14 cellular contexts compared by ENCODE assay signal in genomic region chr15:48440084-48440483, GRCh38.
DNase-seq lines count a peak whose midpoint lies in the region; ATAC-seq lines count a peak whose summit lies in the region.
"Had no signal": no experiment of that assay in that cellular context is flagged by ENCODE, and none has a peak within 500 bp of the region (broad histone marks: within the 10 kb centered on the region; RNA-seq: fewer than 3 reads in every experiment).

No MANE protein-coding gene starts in this region.

- peak; percentile 72 to 84 for ATAC-seq in right cardiac atrium
- ATAC-seq in activated CD8-positive, alpha-beta T cell treated with anti-CD3 and anti-CD28 coated beads, Interleukin-2, amount 10 ng/mL, durations not matched to agents 7 days and 5 days, result no peak
- ATAC-seq: activated CD8-positive, alpha-beta T cell treated with anti-CD3 and anti-CD28 coated beads for 36 hours; activated naive CD8-positive, alpha-beta T cell treated with anti-CD3 and anti-CD28 coated beads, Interleukin-2, amount 50 U/mL, for 24 hours; CD8-positive, alpha-beta T cell; K562 had no signal

- no peak overlapping the region for H3K27ac Mint-ChIP-seq in activated CD8-positive, alpha-beta T cell treated with anti-CD3 and anti-CD28 coated beads, Interleukin-2, amount 10 ng/mL, durations not matched to agents 7 days and 5 days
- H3K27ac Mint-ChIP-seq: activated CD8-positive, alpha-beta T cell treated with anti-CD3 and anti-CD28 coated beads for 36 hours; activated naive CD8-positive, alpha-beta T cell treated with anti-CD3 and anti-CD28 coated beads, Interleukin-2, amount 50 U/mL, for 24 hours; CD8-positive, alpha-beta T cell had no signal

- peak overlapping the region; percentile 30 for H3K27ac ChIP-seq in right cardiac atrium (ENCODE audit: low read length)
- H3K27ac ChIP-seq: stomach had no signal

- H3K4me1 Mint-ChIP-seq in activated CD8-positive, alpha-beta T cell treated with anti-CD3 and anti-CD28 coated beads, Interleukin-2, amount 10 ng/mL, durations not matched to agents 7 days and 5 days (ENCODE audit: low read depth), result no peaks in the 10 kb centered on the region
- H3K4me1 Mint-ChIP-seq: activated naive CD8-positive, alpha-beta T cell treated with anti-CD3 and anti-CD28 coated beads, Interleukin-2, amount 50 U/mL, for 24 hours had no signal

- H3K27me3 Mint-ChIP-seq in activated CD8-positive, alpha-beta T cell treated with anti-CD3 and anti-CD28 coated beads, Interleukin-2, amount 10 ng/mL, durations not matched to agents 7 days and 5 days (ENCODE audit: low read depth), result peaks cover 3% of the 10 kb centered on the region
- H3K27me3 Mint-ChIP-seq: activated CD8-positive, alpha-beta T cell treated with anti-CD3 and anti-CD28 coated beads for 36 hours; activated naive CD8-positive, alpha-beta T cell treated with anti-CD3 and anti-CD28 coated beads, Interleukin-2, amount 50 U/mL, for 24 hours had no signal

- H3K9me3 ChIP-seq in right cardiac atrium (ENCODE audit: control insufficient read depth, low read length), result no peaks in the 10 kb centered on the region
- H3K9me3 ChIP-seq: stomach had no signal

- H3K4me3 Mint-ChIP-seq in activated CD8-positive, alpha-beta T cell treated with anti-CD3 and anti-CD28 coated beads, Interleukin-2, amount 10 ng/mL, durations not matched to agents 7 days and 5 days, result no peak overlapping the region
- H3K4me3 Mint-ChIP-seq: activated CD8-positive, alpha-beta T cell treated with anti-CD3 and anti-CD28 coated beads for 36 hours; activated naive CD8-positive, alpha-beta T cell treated with anti-CD3 and anti-CD28 coated beads, Interleukin-2, amount 50 U/mL, for 24 hours; CD8-positive, alpha-beta T cell had no signal

- H3K9me3 Mint-ChIP-seq in activated CD8-positive, alpha-beta T cell treated with anti-CD3 and anti-CD28 coated beads, Interleukin-2, amount 10 ng/mL, durations not matched to agents 7 days and 5 days (ENCODE audit: insufficient read depth), result no peaks in the 10 kb centered on the region
- H3K9me3 Mint-ChIP-seq: activated CD8-positive, alpha-beta T cell treated with anti-CD3 and anti-CD28 coated beads for 36 hours; activated naive CD8-positive, alpha-beta T cell treated with anti-CD3 and anti-CD28 coated beads, Interleukin-2, amount 50 U/mL, for 24 hours; CD8-positive, alpha-beta T cell had no signal

- H3K27me3 ChIP-seq in right cardiac atrium (ENCODE audit: control insufficient read depth, insufficient read depth), result no peaks in the 10 kb centered on the region
- H3K27me3 ChIP-seq: stomach had no signal

- no peaks in the 10 kb centered on the region for H3K36me3 Mint-ChIP-seq in activated CD8-positive, alpha-beta T cell treated with anti-CD3 and anti-CD28 coated beads, Interleukin-2, amount 10 ng/mL, durations not matched to agents 7 days and 5 days (ENCODE audit: low read depth)
- H3K36me3 Mint-ChIP-seq: CD8-positive, alpha-beta T cell had no signal

- POLR2A ChIA-PET in activated CD8-positive, alpha-beta T cell treated with anti-CD3 and anti-CD28 coated beads, Interleukin-2, amount 10 ng/mL, durations not matched to agents 7 days and 5 days (lab: Charles Lee), result no interaction called here

- H3K4me1 ChIP-seq in right cardiac atrium (ENCODE audit: control insufficient read depth, insufficient read depth, low read length), result no peaks in the 10 kb centered on the region
- H3K4me1 ChIP-seq: stomach had no signal

- WGBS in right cardiac atrium, result 37% methylated on average over 3 of the region's 3 CpGs

- DNase-seq in EH (ENCODE audit: low read depth) (peak; percentile 91), amniotic epithelial cell (ENCODE audit: low read depth) (peak; percentile 86), right cardiac atrium (peak; percentile 35 to 67 (median 55)), posterior vena cava (ENCODE audit: low spot score) (peak; percentile 74), kidney tubule cell (ENCODE audit: low spot score) (no peak), foreskin melanocyte (no peak), NCI-H2227 (lab: John Stamatoyannopoulos, UW; ENCODE audit: unreplicated experiment) (no peak)
- DNase-seq in activated CD8-positive, alpha-beta T cell treated with anti-CD3 and anti-CD28 coated beads, Interleukin-2, amount 10 ng/mL, durations not matched to agents 7 days and 5 days, result no peak
- DNase-seq: activated CD8-positive, alpha-beta T cell treated with anti-CD3 and anti-CD28 coated beads for 36 hours; activated naive CD8-positive, alpha-beta T cell treated with anti-CD3 and anti-CD28 coated beads, Interleukin-2, amount 50 U/mL, for 24 hours; CD8-positive, alpha-beta T cell; NCI-H510A; stomach had no signal

- intact Hi-C loops in right cardiac atrium (cut with DNase I) (no loop called here), posterior vena cava (cut with DNase I) (loop anchor here in 1 of 2 donors (10.0 kb wide), 1 partner anchor 65 kb away; no protein-coding TSS in a partner anchor)

- H3K4me3 ChIP-seq in right cardiac atrium (ENCODE audit: low read length), result no peak overlapping the region
- H3K4me3 ChIP-seq: K562, stomach had no signal

- CTCF ChIA-PET in activated CD8-positive, alpha-beta T cell treated with anti-CD3 and anti-CD28 coated beads, Interleukin-2, amount 10 ng/mL, durations not matched to agents 7 days and 5 days (lab: Charles Lee), result no interaction called here

Comparison
In these comparisons a context has a peak if more than half of its experiments do, and no peak if none do; other contexts are left out.
1. DNase-seq: peak in EH (single experiment), amniotic epithelial cell (single experiment), right cardiac atrium (3 of 3) and posterior vena cava (single experiment); none in kidney tubule cell (single experiment), foreskin melanocyte (single experiment), NCI-H2227 (single experiment) and activated CD8-positive, alpha-beta T cell treated with anti-CD3 and anti-CD28 coated beads, Interleukin-2, amount 10 ng/mL, durations not matched to agents 7 days and 5 days (single experiment).